ENCODE assay signal across 24 cellular contexts in the genomic region with DNA sequence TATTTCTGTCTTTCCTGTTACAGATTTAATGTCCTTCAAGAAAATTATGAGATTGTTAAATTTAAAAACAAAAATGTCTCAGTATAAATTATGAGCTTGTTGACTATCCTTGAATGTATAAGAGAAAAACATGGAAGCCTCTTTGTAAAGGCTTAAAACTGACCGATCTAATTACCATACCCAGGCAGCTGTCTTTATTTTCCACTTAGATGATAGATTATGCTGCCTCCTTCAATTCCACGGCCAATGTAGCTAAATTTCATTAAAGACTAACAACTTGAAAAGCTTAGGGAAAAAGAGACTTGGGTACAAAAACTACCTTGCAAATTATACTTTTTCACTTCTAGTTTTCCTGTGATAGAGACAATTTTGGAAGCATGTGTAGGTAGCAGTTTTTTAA.
DNase-seq lines count a peak whose midpoint lies in the region; ATAC-seq, FAIRE-seq and TF ChIP-seq lines count a peak whose summit lies in the region.
"Had no signal": no experiment of that assay in that cellular context is flagged by ENCODE, and none has a peak within 500 bp of the region (broad histone marks: within the 10 kb centered on the region; RNA-seq: fewer than 3 reads in every experiment).

No MANE protein-coding gene starts in this region.

- H3K4me1 Mint-ChIP-seq in osteocyte (ENCODE audit: unreplicated experiment), result peaks cover 83% of the 10 kb centered on the region

- peak; percentile 53 for DNase-seq in D721Med (ENCODE audit: insufficient read length, low spot score)
- no peak for DNase-seq in caudate nucleus (lab: John Stamatoyannopoulos, UW)
- no peak for DNase-seq in osteocyte (ENCODE audit: extremely low spot score, unreplicated experiment)
- DNase-seq in lower leg skin (ENCODE audit: low spot score in 2 of 2), result no peak
- DNase-seq in DMS114 treated with DMSO at 0.1 percent for 48 hours (lab: John Stamatoyannopoulos, UW; ENCODE audit: unreplicated experiment), result no peak
- no peak for DNase-seq in NCI-H1092 treated with DMSO at 0.1 percent for 48 hours (lab: John Stamatoyannopoulos, UW)
- DNase-seq: activated CD4-positive, alpha-beta T cell treated with anti-CD3 and anti-CD28 coated beads, Interleukin-2, amount 10 ng/mL, durations not matched to agents 24 days and 14 days; activated effector memory CD4-positive, alpha-beta T cell treated with Interleukin-2 at 50 U/mL for 16 hours; activated naive CD8-positive, alpha-beta T cell treated with anti-CD3 and anti-CD28 coated beads, Interleukin-2, amount 50 U/mL, for 24 hours; CD4-positive, alpha-beta T cell; DMS53; GF-D8; lower lobe of right lung; NCI-H1694 treated with DMSO at 0.1 percent for 48 hours; SHP77 treated with DMSO at 0.1 percent for 48 hours; stimulated activated CD4-positive, alpha-beta T cell treated with anti-CD3 and anti-CD28 coated beads, Interleukin-1b, Interleukin-23, amount 100 ng/mL, for 48 hours; T-helper 1 cell had no signal

- H3K27ac ChIP-seq in HUES64 (ENCODE audit: low read depth, low read length), result peak overlapping the region; percentile 28; the same call in 1 of the 2 replicates
- H3K27ac ChIP-seq in caudate nucleus (ENCODE audit: low read depth, low read length), result peak overlapping the region; percentile 22
- H3K27ac ChIP-seq: breast epithelium, lower lobe of right lung, right lobe of liver, thoracic aorta had no signal

- no peak overlapping the region for H3K4me3 ChIP-seq in HUES64 (ENCODE audit: low read length)
- H3K4me3 ChIP-seq in lower leg skin (ENCODE audit: low read depth, poor library complexity, severe bottlenecking), result no peak overlapping the region
- H3K4me3 ChIP-seq: breast epithelium, K562, lower lobe of right lung, right lobe of liver, thoracic aorta had no signal

- intact Hi-C loops in lower leg skin (cut with DNase I; ENCODE audit: low total_unique reads), result no loop called here

- ATAC-seq in GM18517 (IDR thresholded peaks at IDR 0.05; ENCODE audit: unreplicated experiment), result no peak
- ATAC-seq: activated naive CD8-positive, alpha-beta T cell treated with anti-CD3 and anti-CD28 coated beads, Interleukin-2, amount 50 U/mL, for 24 hours had no signal

- no peaks in the 10 kb centered on the region for H3K9me3 ChIP-seq in HUES64 (ENCODE audit: insufficient read depth, low read depth, low read length)
- H3K9me3 ChIP-seq: breast epithelium, lower lobe of right lung, right lobe of liver, thoracic aorta had no signal

- no peak for FAIRE-seq in D721Med (lab: Jason Lieb, UNC)
- FAIRE-seq: K562 had no signal

- no peak for TF ChIP-seq POLR2A in lower leg skin (IDR thresholded peaks at IDR 0.05)

- H3K36me3 Mint-ChIP-seq in osteocyte (ENCODE audit: unreplicated experiment), result peaks cover 13% of the 10 kb centered on the region

- H3K9ac ChIP-seq in HUES64 (ENCODE audit: low read depth, low read length), result peak overlapping the region; percentile 7; the same call in 1 of the 2 replicates

- H3K4me1 ChIP-seq in HUES64 (ENCODE audit: insufficient read depth, low read length), result peaks cover 17% of the 10 kb centered on the region
- H3K4me1 ChIP-seq: breast epithelium, right lobe of liver had no signal

- H3K27me3 Mint-ChIP-seq in osteocyte (ENCODE audit: unreplicated experiment), result no peaks in the 10 kb centered on the region
- H3K27me3 Mint-ChIP-seq: activated CD4-positive, alpha-beta T cell treated with anti-CD3 and anti-CD28 coated beads, Interleukin-2, amount 10 ng/mL, durations not matched to agents 24 days and 14 days; activated naive CD8-positive, alpha-beta T cell treated with anti-CD3 and anti-CD28 coated beads, Interleukin-2, amount 50 U/mL, for 24 hours; CD4-positive, alpha-beta T cell had no signal

- H3K4me3 Mint-ChIP-seq in osteocyte (ENCODE audit: unreplicated experiment), result peak overlapping the region; percentile 54
- H3K4me3 Mint-ChIP-seq: activated CD4-positive, alpha-beta T cell treated with anti-CD3 and anti-CD28 coated beads, Interleukin-2, amount 10 ng/mL, durations not matched to agents 24 days and 14 days; activated naive CD8-positive, alpha-beta T cell treated with anti-CD3 and anti-CD28 coated beads, Interleukin-2, amount 50 U/mL, for 24 hours; CD4-positive, alpha-beta T cell; stimulated activated naive B cell treated with anti-CD40 and anti-IgM and Interleukin-4, amounts not matched to agents 10 μg/mL and 1 μg/mL and 100 μg/mL, for 72 hours had no signal

- peak overlapping the region; percentile 90 for H3K27ac Mint-ChIP-seq in osteocyte (ENCODE audit: unreplicated experiment)
- H3K27ac Mint-ChIP-seq: activated CD4-positive, alpha-beta T cell treated with anti-CD3 and anti-CD28 coated beads, Interleukin-2, amount 10 ng/mL, durations not matched to agents 24 days and 14 days; activated naive CD8-positive, alpha-beta T cell treated with anti-CD3 and anti-CD28 coated beads, Interleukin-2, amount 50 U/mL, for 24 hours; CD4-positive, alpha-beta T cell; stimulated activated naive B cell treated with anti-CD40 and anti-IgM and Interleukin-4, amounts not matched to agents 10 μg/mL and 1 μg/mL and 100 μg/mL, for 72 hours had no signal

- no peaks in the 10 kb centered on the region for H3K27me3 ChIP-seq in HUES64 (ENCODE audit: insufficient read depth, low read length)
- H3K27me3 ChIP-seq: breast epithelium, right lobe of liver had no signal

- H3K9me3 Mint-ChIP-seq in osteocyte (ENCODE audit: unreplicated experiment), result no peaks in the 10 kb centered on the region
- H3K9me3 Mint-ChIP-seq: activated CD4-positive, alpha-beta T cell treated with anti-CD3 and anti-CD28 coated beads, Interleukin-2, amount 10 ng/mL, durations not matched to agents 24 days and 14 days; activated naive CD8-positive, alpha-beta T cell treated with anti-CD3 and anti-CD28 coated beads, Interleukin-2, amount 50 U/mL, for 24 hours; CD4-positive, alpha-beta T cell; stimulated activated naive B cell treated with anti-CD40 and anti-IgM and Interleukin-4, amounts not matched to agents 10 μg/mL and 1 μg/mL and 100 μg/mL, for 72 hours had no signal

- no peaks in the 10 kb centered on the region for H3K36me3 ChIP-seq in HUES64 (ENCODE audit: insufficient read depth, low read length)
- H3K36me3 ChIP-seq: breast epithelium, right lobe of liver had no signal

- TF ChIP-seq CTCF in D721Med (IDR thresholded peaks at IDR 0.05; ENCODE audit: insufficient read depth, missing control alignments) (no peak), osteocyte (IDR thresholded peaks at IDR 0.05) (no peak), lower leg skin (IDR thresholded peaks at IDR 0.05) (no peak)

- WGBS in HUES64, result 73% methylated on average over 2 of the region's 2 CpGs
- WGBS in lower leg skin, 2 donors, result 68% methylated on average over 2 of the region's 2 CpGs
